ENCODE assay signal across 1 cellular context in the genomic region with DNA sequence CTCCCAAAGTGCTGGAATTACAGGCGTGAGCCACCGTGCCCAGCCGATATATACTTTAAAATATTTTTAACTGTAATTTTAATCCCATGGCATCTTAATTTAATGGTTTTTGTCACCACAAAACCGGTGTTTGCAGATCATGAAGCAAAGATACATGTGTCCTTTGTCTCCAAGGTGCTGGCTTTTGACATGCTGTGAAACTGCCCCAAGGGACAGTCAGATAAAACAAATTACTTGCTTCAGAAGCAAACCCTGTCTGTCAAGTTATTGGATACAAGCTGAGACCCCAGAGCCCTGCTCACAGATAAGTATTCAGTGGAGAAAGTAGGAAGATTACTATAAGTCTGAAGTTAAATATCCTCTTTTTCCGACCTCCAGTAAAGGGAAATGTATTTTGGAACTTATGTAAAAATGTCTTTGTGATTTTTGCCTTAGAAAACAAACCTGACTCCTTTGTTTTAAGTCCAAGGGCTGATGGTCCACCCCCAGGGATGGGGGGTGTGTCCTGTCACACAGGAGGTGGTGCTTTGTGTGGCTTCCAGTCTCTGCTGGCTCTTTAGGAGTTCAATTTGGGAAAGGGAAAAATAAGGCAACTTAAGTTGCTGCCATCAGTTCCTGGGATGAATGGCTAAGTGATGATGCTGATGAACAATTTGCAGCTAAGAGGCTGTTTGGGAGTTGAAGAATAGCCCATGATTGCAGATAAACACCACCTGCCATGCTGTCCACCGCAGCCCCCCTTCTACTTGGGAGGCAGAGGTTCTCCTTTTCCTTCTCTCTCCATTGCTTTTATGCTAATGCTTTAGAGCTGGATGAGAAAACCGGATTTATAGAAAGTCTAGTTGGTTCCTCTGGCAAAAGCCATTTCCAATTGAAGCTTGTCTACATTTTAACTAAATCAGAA.
TF ChIP-seq lines count a peak whose summit lies in the region.

No MANE protein-coding gene starts in this region.

TF ChIP-seq in GM23338, 12 proteins besides CTCF, POLR2A, EP300 and RAD21:
- TF ChIP-seq, protein P1, sequence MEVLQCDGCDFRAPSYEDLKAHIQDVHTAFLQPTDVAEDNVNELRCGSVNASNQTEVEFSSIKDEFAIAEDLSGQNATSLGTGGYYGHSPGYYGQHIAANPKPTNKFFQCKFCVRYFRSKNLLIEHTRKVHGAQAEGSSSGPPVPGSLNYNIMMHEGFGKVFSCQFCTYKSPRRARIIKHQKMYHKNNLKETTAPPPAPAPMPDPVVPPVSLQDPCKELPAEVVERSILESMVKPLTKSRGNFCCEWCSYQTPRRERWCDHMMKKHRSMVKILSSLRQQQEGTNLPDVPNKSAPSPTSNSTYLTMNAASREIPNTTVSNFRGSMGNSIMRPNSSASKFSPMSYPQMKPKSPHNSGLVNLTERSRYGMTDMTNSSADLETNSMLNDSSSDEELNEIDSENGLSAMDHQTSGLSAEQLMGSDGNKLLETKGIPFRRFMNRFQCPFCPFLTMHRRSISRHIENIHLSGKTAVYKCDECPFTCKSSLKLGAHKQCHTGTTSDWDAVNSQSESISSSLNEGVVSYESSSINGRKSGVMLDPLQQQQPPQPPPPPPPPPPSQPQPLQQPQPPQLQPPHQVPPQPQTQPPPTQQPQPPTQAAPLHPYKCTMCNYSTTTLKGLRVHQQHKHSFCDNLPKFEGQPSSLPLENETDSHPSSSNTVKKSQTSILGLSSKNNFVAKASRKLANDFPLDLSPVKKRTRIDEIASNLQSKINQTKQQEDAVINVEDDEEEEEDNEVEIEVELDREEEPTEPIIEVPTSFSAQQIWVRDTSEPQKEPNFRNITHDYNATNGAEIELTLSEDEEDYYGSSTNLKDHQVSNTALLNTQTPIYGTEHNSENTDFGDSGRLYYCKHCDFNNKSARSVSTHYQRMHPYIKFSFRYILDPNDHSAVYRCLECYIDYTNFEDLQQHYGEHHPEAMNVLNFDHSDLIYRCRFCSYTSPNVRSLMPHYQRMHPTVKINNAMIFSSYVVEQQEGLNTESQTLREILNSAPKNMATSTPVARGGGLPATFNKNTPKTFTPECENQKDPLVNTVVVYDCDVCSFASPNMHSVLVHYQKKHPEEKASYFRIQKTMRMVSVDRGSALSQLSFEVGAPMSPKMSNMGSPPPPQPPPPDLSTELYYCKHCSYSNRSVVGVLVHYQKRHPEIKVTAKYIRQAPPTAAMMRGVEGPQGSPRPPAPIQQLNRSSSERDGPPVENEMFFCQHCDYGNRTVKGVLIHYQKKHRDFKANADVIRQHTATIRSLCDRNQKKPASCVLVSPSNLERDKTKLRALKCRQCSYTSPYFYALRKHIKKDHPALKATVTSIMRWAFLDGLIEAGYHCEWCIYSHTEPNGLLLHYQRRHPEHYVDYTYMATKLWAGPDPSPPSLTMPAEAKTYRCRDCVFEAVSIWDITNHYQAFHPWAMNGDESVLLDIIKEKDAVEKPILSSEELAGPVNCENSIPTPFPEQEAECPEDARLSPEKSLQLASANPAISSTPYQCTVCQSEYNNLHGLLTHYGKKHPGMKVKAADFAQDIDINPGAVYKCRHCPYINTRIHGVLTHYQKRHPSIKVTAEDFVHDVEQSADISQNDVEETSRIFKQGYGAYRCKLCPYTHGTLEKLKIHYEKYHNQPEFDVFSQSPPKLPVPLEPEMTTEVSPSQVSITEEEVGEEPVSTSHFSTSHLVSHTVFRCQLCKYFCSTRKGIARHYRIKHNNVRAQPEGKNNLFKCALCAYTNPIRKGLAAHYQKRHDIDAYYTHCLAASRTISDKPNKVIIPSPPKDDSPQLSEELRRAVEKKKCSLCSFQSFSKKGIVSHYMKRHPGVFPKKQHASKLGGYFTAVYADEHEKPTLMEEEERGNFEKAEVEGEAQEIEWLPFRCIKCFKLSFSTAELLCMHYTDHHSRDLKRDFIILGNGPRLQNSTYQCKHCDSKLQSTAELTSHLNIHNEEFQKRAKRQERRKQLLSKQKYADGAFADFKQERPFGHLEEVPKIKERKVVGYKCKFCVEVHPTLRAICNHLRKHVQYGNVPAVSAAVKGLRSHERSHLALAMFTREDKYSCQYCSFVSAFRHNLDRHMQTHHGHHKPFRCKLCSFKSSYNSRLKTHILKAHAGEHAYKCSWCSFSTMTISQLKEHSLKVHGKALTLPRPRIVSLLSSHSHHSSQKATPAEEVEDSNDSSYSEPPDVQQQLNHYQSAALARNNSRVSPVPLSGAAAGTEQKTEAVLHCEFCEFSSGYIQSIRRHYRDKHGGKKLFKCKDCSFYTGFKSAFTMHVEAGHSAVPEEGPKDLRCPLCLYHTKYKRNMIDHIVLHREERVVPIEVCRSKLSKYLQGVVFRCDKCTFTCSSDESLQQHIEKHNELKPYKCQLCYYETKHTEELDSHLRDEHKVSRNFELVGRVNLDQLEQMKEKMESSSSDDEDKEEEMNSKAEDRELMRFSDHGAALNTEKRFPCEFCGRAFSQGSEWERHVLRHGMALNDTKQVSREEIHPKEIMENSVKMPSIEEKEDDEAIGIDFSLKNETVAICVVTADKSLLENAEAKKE (CRISPR knock-in tag; IDR thresholded peaks at IDR 0.05), result no peak
- no peak for TF ChIP-seq EZH2phosphoT487 (IDR thresholded peaks at IDR 0.05; ENCODE audit: unreplicated experiment)
- no peak for TF ChIP-seq CREB1 (CRISPR knock-in tag; IDR thresholded peaks at IDR 0.05; ENCODE audit: low read depth)
TF ChIP-seq in GM23338: peak in this region for 0.
